ENCODE assay signal across 8 cellular contexts in the genomic region with DNA sequence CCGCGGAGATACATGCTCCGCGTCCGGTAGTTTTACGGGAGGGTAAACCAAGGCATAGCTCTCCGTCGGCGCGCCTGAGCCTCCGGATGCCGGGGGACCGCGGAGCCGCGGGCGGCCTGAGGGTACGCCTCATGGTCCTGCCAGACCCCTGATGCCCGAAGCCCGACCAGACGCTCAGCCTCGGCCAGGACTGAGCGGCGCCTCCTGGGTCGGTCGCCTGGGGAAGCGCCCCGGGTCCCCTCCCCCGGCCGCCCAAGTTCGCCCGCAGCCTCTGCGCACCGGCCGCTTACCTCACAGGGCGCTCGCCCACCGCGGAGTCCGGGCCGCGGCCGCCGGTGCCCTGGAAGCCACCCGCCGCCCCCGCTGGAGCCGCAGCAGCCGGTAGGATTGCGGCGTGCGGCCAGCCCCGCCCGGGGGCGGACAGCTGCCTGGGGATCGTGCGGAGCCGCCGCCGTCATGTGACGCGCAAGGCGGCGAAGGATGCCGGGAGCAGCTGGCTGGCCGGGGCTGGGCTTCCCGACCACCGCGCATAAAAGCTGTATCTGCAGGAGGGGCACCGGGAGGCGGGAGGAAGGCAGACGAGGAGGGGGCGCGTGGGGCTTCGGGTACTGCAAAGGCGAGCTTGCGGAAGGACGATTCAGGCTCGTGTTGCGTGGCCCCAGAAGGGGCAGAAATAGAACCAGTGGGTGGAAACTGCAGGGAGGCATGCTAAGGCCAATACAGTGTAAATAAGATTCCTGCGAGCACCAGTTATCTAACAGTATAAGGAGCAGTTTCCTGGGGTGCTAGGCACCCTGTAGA. TPM values are rescaled to one million over a fixed set of nuclear protein-coding genes. Genes with fewer than 3 reads are reported as not detected.
A peak's percentile ranks its signal among the peaks of the same experiment; 100 is the strongest.
DNase-seq lines count a peak whose midpoint lies in the region; ATAC-seq and TF ChIP-seq lines count a peak whose summit lies in the region.

A gene with protein sequence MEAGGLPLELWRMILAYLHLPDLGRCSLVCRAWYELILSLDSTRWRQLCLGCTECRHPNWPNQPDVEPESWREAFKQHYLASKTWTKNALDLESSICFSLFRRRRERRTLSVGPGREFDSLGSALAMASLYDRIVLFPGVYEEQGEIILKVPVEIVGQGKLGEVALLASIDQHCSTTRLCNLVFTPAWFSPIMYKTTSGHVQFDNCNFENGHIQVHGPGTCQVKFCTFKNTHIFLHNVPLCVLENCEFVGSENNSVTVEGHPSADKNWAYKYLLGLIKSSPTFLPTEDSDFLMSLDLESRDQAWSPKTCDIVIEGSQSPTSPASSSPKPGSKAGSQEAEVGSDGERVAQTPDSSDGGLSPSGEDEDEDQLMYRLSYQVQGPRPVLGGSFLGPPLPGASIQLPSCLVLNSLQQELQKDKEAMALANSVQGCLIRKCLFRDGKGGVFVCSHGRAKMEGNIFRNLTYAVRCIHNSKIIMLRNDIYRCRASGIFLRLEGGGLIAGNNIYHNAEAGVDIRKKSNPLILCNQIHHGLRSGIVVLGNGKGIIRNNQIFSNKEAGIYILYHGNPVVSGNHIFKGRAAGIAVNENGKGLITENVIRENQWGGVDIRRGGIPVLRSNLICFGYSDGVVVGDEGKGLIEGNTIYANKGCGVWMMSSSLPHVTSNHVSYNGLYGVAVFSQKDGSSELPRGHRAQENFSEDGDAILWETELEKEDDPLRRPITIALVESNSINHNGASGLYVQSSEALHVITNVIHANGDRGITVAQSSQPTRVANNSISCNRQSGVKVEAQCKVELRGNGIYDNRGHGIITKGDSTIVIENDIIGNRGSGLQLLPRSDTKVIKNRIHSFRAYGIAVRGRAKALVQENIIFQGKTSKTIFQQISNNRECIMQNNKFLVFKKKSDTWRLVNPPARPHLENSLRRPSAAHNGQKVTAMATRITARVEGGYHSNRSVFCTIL (minus strand): TSS at position 460 of the 801 bp plus-strand sequence. CDS start 34,612 bp downstream, outside the sequence.

- H3K9ac ChIP-seq in BLaER1 (peak within 1 kb of the TSS; percentile 81), OCI-LY3 (ENCODE audit: low read length) (peak within 1 kb of the TSS; percentile 84)

- peak; percentile 46 for DNase-seq in activated naive CD4-positive, alpha-beta T cell treated with Interleukin-2 at 50 U/mL for 16 hours
- no peak for DNase-seq in foreskin keratinocyte
- DNase-seq in natural killer cell treated with Interleukin-12 subunit alpha and Interleukin-12 subunit beta and Interleukin-15 and Interleukin-18, amount 100 ng/mL, for 72 hours (ENCODE audit: low spot score), result peak; percentile 67
- no peak for DNase-seq in thoracic aorta (ENCODE audit: low spot score)

- peak within 1 kb of the TSS; percentile 36; the same call in 1 of the 2 replicates for H2AFZ ChIP-seq in OCI-LY3 (ENCODE audit: low read depth, low read length)

- H3K27me3 Mint-ChIP-seq in natural killer cell treated with Interleukin-12 subunit alpha and Interleukin-12 subunit beta and Interleukin-15 and Interleukin-18, amount 100 ng/mL, for 72 hours, result no peaks in the 10 kb centered on the region

- H3K9me3 ChIP-seq in BLaER1 (no peaks in the 10 kb centered on the region), OCI-LY3 (ENCODE audit: insufficient read depth, low read length) (no peaks in the 10 kb centered on the region), thoracic aorta (no peaks in the 10 kb centered on the region)

- ATAC-seq in GM19324 (IDR thresholded peaks at IDR 0.05; ENCODE audit: low FRiP score, unreplicated experiment) (peak; percentile 75), HG03432 (IDR thresholded peaks at IDR 0.05; ENCODE audit: unreplicated experiment) (peak; percentile 86), foreskin keratinocyte (peak; percentile 88), thoracic aorta (ENCODE audit: insufficient number of reproducible peaks, low FRiP score, low read depth) (peak; percentile 39)
- ATAC-seq in natural killer cell treated with Interleukin-12 subunit alpha and Interleukin-12 subunit beta and Interleukin-15 and Interleukin-18, amount 100 ng/mL, for 72 hours, result peak; percentile 87 to 90

- H3K9me3 Mint-ChIP-seq in natural killer cell treated with Interleukin-12 subunit alpha and Interleukin-12 subunit beta and Interleukin-15 and Interleukin-18, amount 100 ng/mL, for 72 hours, result no peaks in the 10 kb centered on the region

- peak within 1 kb of the TSS; percentile 83 for H3K4me3 Mint-ChIP-seq in natural killer cell treated with Interleukin-12 subunit alpha and Interleukin-12 subunit beta and Interleukin-15 and Interleukin-18, amount 100 ng/mL, for 72 hours

- H3K27ac ChIP-seq in BLaER1 (peak within 1 kb of the TSS; percentile 75), OCI-LY3 (ENCODE audit: low read length) (peak within 1 kb of the TSS; percentile 35), foreskin keratinocyte (no peak within 1 kb of the TSS), thoracic aorta (peak within 1 kb of the TSS; percentile 57 to 79)

- H3K4me1 ChIP-seq in BLaER1, result peaks cover 20% of the 10 kb centered on the region
- peaks cover 18% of the 10 kb centered on the region for H3K4me1 ChIP-seq in OCI-LY3 (ENCODE audit: low read length)
- no peaks in the 10 kb centered on the region for H3K4me1 ChIP-seq in foreskin keratinocyte
- peaks cover 6 to 16% of the 10 kb centered on the region in 2 donors for H3K4me1 ChIP-seq in thoracic aorta (ENCODE audit: control insufficient read depth in 1 of 2, low read depth in 2 of 2)

- H3K4me1 Mint-ChIP-seq in natural killer cell treated with Interleukin-12 subunit alpha and Interleukin-12 subunit beta and Interleukin-15 and Interleukin-18, amount 100 ng/mL, for 72 hours (ENCODE audit: low read depth in 2 of 2), result peaks cover 20 to 24% of the 10 kb centered on the region in 2 donors

- H3K36me3 ChIP-seq in BLaER1, result peaks cover 29% of the 10 kb centered on the region
- H3K36me3 ChIP-seq in OCI-LY3 (replicated peaks; ENCODE audit: low read depth, low read length), result peaks cover 22% of the 10 kb centered on the region
- no peaks in the 10 kb centered on the region for H3K36me3 ChIP-seq in thoracic aorta

- H3K4me3 ChIP-seq in BLaER1 (peak within 1 kb of the TSS; percentile 79), OCI-LY3 (ENCODE audit: low read length) (peak within 1 kb of the TSS; percentile 97), thoracic aorta (peak within 1 kb of the TSS; percentile 93)

- H3K27me3 ChIP-seq in BLaER1 (no peaks in the 10 kb centered on the region), OCI-LY3 (ENCODE audit: low read depth, low read length) (no peaks in the 10 kb centered on the region), foreskin keratinocyte (no peaks in the 10 kb centered on the region), thoracic aorta (replicated peaks; ENCODE audit: insufficient read depth) (no peaks in the 10 kb centered on the region)

- TF ChIP-seq CTCF in OCI-LY3 (IDR thresholded peaks at IDR 0.05; ENCODE audit: low read depth, low read length) (no peak), foreskin keratinocyte (conservative IDR thresholded peaks at IDR 0.05) (no peak), thoracic aorta (IDR thresholded peaks at IDR 0.05) (no peak)

- peaks cover 40% of the 10 kb centered on the region for H3K79me2 ChIP-seq in OCI-LY3 (ENCODE audit: low read length)

- H4K20me1 ChIP-seq in BLaER1 (peaks cover 46% of the 10 kb centered on the region), OCI-LY3 (ENCODE audit: insufficient read depth, low read length) (no peaks in the 10 kb centered on the region)

- peak within 1 kb of the TSS; percentile 83 for H3K4me2 ChIP-seq in BLaER1
- H3K4me2 ChIP-seq in OCI-LY3 (ENCODE audit: low read length), result peak within 1 kb of the TSS; percentile 67

- H3K27ac Mint-ChIP-seq in natural killer cell treated with Interleukin-12 subunit alpha and Interleukin-12 subunit beta and Interleukin-15 and Interleukin-18, amount 100 ng/mL, for 72 hours, result peak within 1 kb of the TSS in 1 of 2 donors; percentile 54

- H3K36me3 Mint-ChIP-seq in natural killer cell treated with Interleukin-12 subunit alpha and Interleukin-12 subunit beta and Interleukin-15 and Interleukin-18, amount 100 ng/mL, for 72 hours, result peaks cover 4% of the 10 kb centered on the region

RNA-seq across cellular contexts. Expression of the gene that starts here (rescaled TPM):
- total RNA-seq in foreskin keratinocyte (3.8 and 3.9 TPM in 2 replicates), thoracic aorta (10 to 100 TPM in 1 of 2 donors, 1 to 10 TPM in 1; 6.9 to 20.7 TPM)
- 1.5 and 1.6 TPM in 2 replicates for polyA plus RNA-seq in foreskin keratinocyte
- 1 to 10 TPM; 4.3 to 8.7 TPM for total RNA-seq in natural killer cell treated with Interleukin-12 subunit alpha and Interleukin-12 subunit beta and Interleukin-15 and Interleukin-18, amount 100 ng/mL, for 72 hours

Comparison
In these comparisons a context has a peak if more than half of its experiments do, and no peak if none do; other contexts are left out.
1. DNase-seq: peak in activated naive CD4-positive, alpha-beta T cell treated with Interleukin-2 at 50 U/mL for 16 hours (single experiment) and natural killer cell treated with Interleukin-12 subunit alpha and Interleukin-12 subunit beta and Interleukin-15 and Interleukin-18, amount 100 ng/mL, for 72 hours (single experiment); none in foreskin keratinocyte (0 of 2) and thoracic aorta (single experiment).
2. Peak in every context shown above with its lines, with median percentiles within 50 percentile points of each other: H3K4me3 ChIP-seq and ATAC-seq.